14 cellular contexts compared by ENCODE assay signal in genomic region chr7:13551503-13551902, GRCh38.
DNase-seq lines count a peak whose midpoint lies in the region; ATAC-seq and FAIRE-seq lines count a peak whose summit lies in the region.
"Had no signal": no experiment of that assay in that cellular context is flagged by ENCODE, and none has a peak within 500 bp of the region (broad histone marks: within the 10 kb centered on the region; RNA-seq: fewer than 3 reads in every experiment).

No MANE protein-coding gene starts in this region.

- no peak for ATAC-seq in sciatic nerve
- ATAC-seq: CD8-positive, alpha-beta T cell; HepG2 had no signal

- no peak for FAIRE-seq in RCC 7860 (lab: Jason Lieb, UNC)
- FAIRE-seq: HepG2 had no signal

- DNase-seq in NCI-H82 (lab: John Stamatoyannopoulos, UW), result peak; percentile 11
- DNase-seq in NCI-H82 treated with DMSO at 0.1 percent for 48 hours (lab: John Stamatoyannopoulos, UW; ENCODE audit: unreplicated experiment), result no peak
- DNase-seq in NCI-H2227 treated with DMSO at 0.1 percent for 48 hours (lab: John Stamatoyannopoulos, UW), result peak; percentile 17
- DNase-seq in astrocyte of the hippocampus (ENCODE audit: low read depth, low spot score), result peak; percentile 45
- DNase-seq in sciatic nerve (ENCODE audit: low spot score), result no peak
- DNase-seq in RCC 7860 (ENCODE audit: low spot score), result no peak
- DNase-seq in effector CD8-positive, alpha-beta T cell (lab: John Stamatoyannopoulos, UW), result no peak
- DNase-seq in stimulated activated CD4-positive, alpha-beta T cell treated with anti-CD3 and anti-CD28 coated beads, Interleukin-2, amount 100 ng/mL, for 48 hours, result no peak
- DNase-seq: 8988T; activated naive CD4-positive, alpha-beta T cell; CD8-positive, alpha-beta T cell; NCI-H187; testis had no signal

- intact Hi-C loops in sciatic nerve (cut with DNase I), result no loop called here

Comparison
In these comparisons a context has a peak if more than half of its experiments do, and no peak if none do; other contexts are left out.
1. DNase-seq: peak in NCI-H82 (single experiment), NCI-H2227 treated with DMSO at 0.1 percent for 48 hours (single experiment) and astrocyte of the hippocampus (single experiment); none in NCI-H82 treated with DMSO at 0.1 percent for 48 hours (single experiment), sciatic nerve (single experiment), RCC 7860 (single experiment), effector CD8-positive, alpha-beta T cell (single experiment) and stimulated activated CD4-positive, alpha-beta T cell treated with anti-CD3 and anti-CD28 coated beads, Interleukin-2, amount 100 ng/mL, for 48 hours (0 of 2).